In the genomic region with DNA sequence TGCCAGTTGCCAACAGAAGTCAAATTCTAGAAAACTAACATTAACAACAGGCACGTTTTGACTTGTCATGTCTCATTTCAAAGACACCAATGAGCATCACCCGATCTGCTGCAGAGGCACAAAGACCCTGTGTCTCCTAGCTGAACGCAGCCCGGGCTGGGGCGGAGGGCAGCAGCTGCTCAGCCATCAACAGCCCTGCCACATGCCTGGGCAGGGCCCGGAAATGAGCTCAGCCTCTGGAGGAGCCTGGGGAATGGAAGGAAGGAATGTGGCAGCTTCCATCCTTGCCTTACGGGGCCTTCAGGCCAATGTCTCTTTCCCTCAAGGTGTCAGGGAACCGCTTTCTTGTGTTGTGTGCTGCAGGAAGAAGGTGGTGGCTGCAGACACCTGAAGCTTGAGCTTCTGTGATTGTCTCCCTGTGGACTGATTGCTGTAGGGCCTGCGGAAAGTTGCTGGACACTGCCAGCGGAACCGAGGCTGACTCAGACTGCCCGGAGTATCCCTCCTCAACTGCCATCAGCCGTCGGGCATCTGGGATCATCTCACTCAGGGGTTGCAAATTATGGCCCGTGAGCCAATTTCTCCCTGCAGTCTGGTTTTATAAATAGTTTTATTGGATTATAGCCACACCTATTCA, we compare ENCODE assay signal across 9 cellular contexts. TPM values are rescaled to one million over a fixed set of nuclear protein-coding genes. Genes with fewer than 3 reads are reported as not detected.
A peak's percentile ranks its signal among the peaks of the same experiment; 100 is the strongest.
DNase-seq lines count a peak whose midpoint lies in the region; ATAC-seq, FAIRE-seq and TF ChIP-seq lines count a peak whose summit lies in the region.
"Had no signal": no experiment of that assay in that cellular context is flagged by ENCODE, and none has a peak within 500 bp of the region (broad histone marks: within the 10 kb centered on the region; RNA-seq: fewer than 3 reads in every experiment).

No MANE protein-coding gene starts in this region.

- H3K4me1 Mint-ChIP-seq in activated T-cell treated with anti-CD3 and anti-CD28 coated beads, Interleukin-2, amount 50 U/mL, for 72 hours (ENCODE audit: low read depth) = peaks cover 17% of the 10 kb centered on the region

- H3K4me2 ChIP-seq in smooth muscle cell = no peak overlapping the region

- H3K36me3 Mint-ChIP-seq in activated T-cell treated with anti-CD3 and anti-CD28 coated beads, Interleukin-2, amount 50 U/mL, for 72 hours (ENCODE audit: insufficient read depth in 2 of 2) = no peaks in the 10 kb centered on the region
- H3K36me3 Mint-ChIP-seq: naive thymus-derived CD4-positive, alpha-beta T cell had no signal

- no peaks in the 10 kb centered on the region for H4K20me1 ChIP-seq in smooth muscle cell (ENCODE audit: low read depth)

- no peak for ATAC-seq in activated T-cell treated with anti-CD3 and anti-CD28 coated beads, Interleukin-2, amount 50 U/mL, for 72 hours (replicated peaks in 1 of 2)
- ATAC-seq: naive thymus-derived CD4-positive, alpha-beta T cell had no signal

- TF ChIP-seq CTCF in right atrium auricular region (IDR thresholded peaks at IDR 0.05) = no peak
- TF ChIP-seq CTCF in smooth muscle cell (IDR thresholded peaks at IDR 0.05; ENCODE audit: borderline replicate concordance, insufficient read depth, poor library complexity, severe bottlenecking) = no peak
- no peak for TF ChIP-seq CTCF in GM20000 (IDR thresholded peaks at IDR 0.05; ENCODE audit: extremely low read depth, missing control alignments)

- H3K9ac ChIP-seq in smooth muscle cell (ENCODE audit: low read depth) = no peak overlapping the region

- H2AFZ ChIP-seq in smooth muscle cell (ENCODE audit: low read depth) = peak overlapping the region; percentile 34

- H3K4me1 ChIP-seq in right atrium auricular region (peaks cover 0 to 67% of the 10 kb centered on the region in 2 donors), smooth muscle cell (ENCODE audit: low read depth) (peaks cover 10% of the 10 kb centered on the region)

- H3K27ac Mint-ChIP-seq in activated T-cell treated with anti-CD3 and anti-CD28 coated beads, Interleukin-2, amount 50 U/mL, for 72 hours = no peak overlapping the region
- H3K27ac Mint-ChIP-seq: naive thymus-derived CD4-positive, alpha-beta T cell had no signal

- peak overlapping the region; percentile 57 to 80 for H3K27ac ChIP-seq in right atrium auricular region
- H3K27ac ChIP-seq in smooth muscle cell (ENCODE audit: low read depth) = peak overlapping the region; percentile 38

- H3K27me3 ChIP-seq in right atrium auricular region (no peaks in the 10 kb centered on the region), smooth muscle cell (ENCODE audit: low read depth) (no peaks in the 10 kb centered on the region)

- DNase-seq in HTR-8/SVneo (ENCODE audit: insufficient read length, low spot score) = peak; percentile 59
- DNase-seq in astrocyte of the hippocampus (ENCODE audit: low read depth, low spot score) = peak; percentile 39
- DNase-seq in right atrium auricular region (ENCODE audit: low spot score) = no peak
- DNase-seq in smooth muscle cell (lab: John Stamatoyannopoulos, UW; ENCODE audit: unreplicated experiment) = no peak
- no peak for DNase-seq in GM20000 (ENCODE audit: low spot score)
- DNase-seq in effector CD8-positive, alpha-beta T cell (lab: John Stamatoyannopoulos, UW) = no peak
- DNase-seq in UCSD-AML1 (lab: John Stamatoyannopoulos, UW; ENCODE audit: unreplicated experiment) = no peak
- no peak for DNase-seq in activated T-cell treated with anti-CD3 and anti-CD28 coated beads, Interleukin-2, amount 50 U/mL, for 72 hours
- DNase-seq: naive thymus-derived CD4-positive, alpha-beta T cell had no signal

- H3K9me3 Mint-ChIP-seq in activated T-cell treated with anti-CD3 and anti-CD28 coated beads, Interleukin-2, amount 50 U/mL, for 72 hours = peaks cover 0 to 2% of the 10 kb centered on the region in 2 donors

- H3K36me3 ChIP-seq in right atrium auricular region = no peaks in the 10 kb centered on the region
- no peaks in the 10 kb centered on the region for H3K36me3 ChIP-seq in smooth muscle cell (ENCODE audit: low read depth)

- H3F3A ChIP-seq in smooth muscle cell (ENCODE audit: low read depth) = peaks cover 2% of the 10 kb centered on the region

- H3K9me3 ChIP-seq in right atrium auricular region (no peaks in the 10 kb centered on the region), smooth muscle cell (replicated peaks; ENCODE audit: low read depth) (no peaks in the 10 kb centered on the region)

- H3K27me3 Mint-ChIP-seq in activated T-cell treated with anti-CD3 and anti-CD28 coated beads, Interleukin-2, amount 50 U/mL, for 72 hours (ENCODE audit: low read depth) = peaks cover 22% of the 10 kb centered on the region

- 53% methylated on average over 15 of the region's 15 CpGs for WGBS in smooth muscle cell (ENCODE audit: low lambda C conversion rate)

- peak; percentile 87 for FAIRE-seq in HTR-8/SVneo (lab: Jason Lieb, UNC)

- no peak overlapping the region for H3K4me3 Mint-ChIP-seq in activated T-cell treated with anti-CD3 and anti-CD28 coated beads, Interleukin-2, amount 50 U/mL, for 72 hours
- H3K4me3 Mint-ChIP-seq: naive thymus-derived CD4-positive, alpha-beta T cell had no signal

- no peaks in the 10 kb centered on the region for H3K79me2 ChIP-seq in smooth muscle cell (ENCODE audit: low read depth)

- H3K4me3 ChIP-seq in right atrium auricular region (no peak overlapping the region), smooth muscle cell (no peak overlapping the region)

RNA-seq across cellular contexts. Expression of a gene that starts 7.3 kb away (rescaled TPM):
- total RNA-seq in right atrium auricular region = 10 to 100 TPM; 75.4 to 85.9 TPM
- total RNA-seq in smooth muscle cell = 12.5 and 32.2 TPM in 2 replicates
- polyA plus RNA-seq in smooth muscle cell = 10.8 and 12.1 TPM in 2 replicates
- not detected for total RNA-seq in activated T-cell treated with anti-CD3 and anti-CD28 coated beads, Interleukin-2, amount 50 U/mL, for 72 hours
- total RNA-seq: naive thymus-derived CD4-positive, alpha-beta T cell had no signal
- polyA plus RNA-seq: naive thymus-derived CD4-positive, alpha-beta T cell had no signal

Comparison
In these comparisons a context has a peak if more than half of its experiments do, and no peak if none do; other contexts are left out.
1. DNase-seq: peak in HTR-8/SVneo (single experiment) and astrocyte of the hippocampus (single experiment); none in right atrium auricular region (single experiment), smooth muscle cell (single experiment), GM20000 (single experiment), effector CD8-positive, alpha-beta T cell (single experiment), UCSD-AML1 (single experiment) and activated T-cell treated with anti-CD3 and anti-CD28 coated beads, Interleukin-2, amount 50 U/mL, for 72 hours (0 of 2).
2. RNA of a gene that starts 7.3 kb away (total RNA-seq): 75.4 to 85.9 TPM in right atrium auricular region and 12.5 to 32.2 TPM in smooth muscle cell; not detected in activated T-cell treated with anti-CD3 and anti-CD28 coated beads, Interleukin-2, amount 50 U/mL, for 72 hours; every median in the first group is over 10 times any median in the second.